ENCODE assay signal across 23 cellular contexts in the genomic region with DNA sequence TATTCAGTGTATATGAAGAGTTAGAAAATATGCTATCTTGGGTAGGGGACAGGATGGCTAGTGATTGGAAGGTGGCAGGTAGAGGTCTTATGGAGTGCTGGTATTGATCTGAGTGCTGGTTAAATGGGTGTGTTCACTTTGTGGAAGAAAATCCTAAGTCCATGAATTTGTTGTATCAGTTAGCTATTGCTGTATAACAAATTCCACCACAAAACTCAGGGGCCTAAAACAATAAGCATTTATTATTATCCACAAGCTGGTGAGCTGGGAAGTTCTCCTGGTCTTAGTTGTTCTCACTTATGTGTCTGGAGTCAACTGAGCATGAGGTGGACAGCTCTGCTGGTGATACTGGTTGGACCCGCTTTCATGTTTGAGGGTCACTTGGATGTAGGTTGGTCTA.
A peak's percentile ranks its signal among the peaks of the same experiment; 100 is the strongest.
DNase-seq lines count a peak whose midpoint lies in the region; ATAC-seq, FAIRE-seq and TF ChIP-seq lines count a peak whose summit lies in the region.
"Had no signal": no experiment of that assay in that cellular context is flagged by ENCODE, and none has a peak within 500 bp of the region (broad histone marks: within the 10 kb centered on the region; RNA-seq: fewer than 3 reads in every experiment).

No MANE protein-coding gene starts in this region.

- ATAC-seq in K562 (no peak), gastroesophageal sphincter (no peak), HG03280 (IDR thresholded peaks at IDR 0.05; ENCODE audit: unreplicated experiment) (no peak), HG03108 (IDR thresholded peaks at IDR 0.05; ENCODE audit: unreplicated experiment) (no peak)
- ATAC-seq: A549, HCT116 had no signal

- H3K9me3 ChIP-seq in mammary epithelial cell (replicated peaks; ENCODE audit: insufficient read depth, low read length), result no peaks in the 10 kb centered on the region
- H3K9me3 ChIP-seq in K562 (replicated peaks; ENCODE audit: control insufficient read depth, insufficient read depth, low read depth, low read length), result no peaks in the 10 kb centered on the region
- H3K9me3 ChIP-seq in gastroesophageal sphincter, result no peaks in the 10 kb centered on the region

- in situ Hi-C loops in mammary epithelial cell (cut with MboI; ENCODE audit: low sequenced_read_pairs in 2 of 2) (loop anchor here (10.0 to 25.0 kb wide), 2 partner anchors 498 to 506 kb away; no protein-coding TSS in a partner anchor), K562 (cut with MboI) (no loop called here)

- no peak overlapping the region for H3K4me3 Mint-ChIP-seq in MCF 10A (ENCODE audit: unreplicated experiment)
- H3K4me3 Mint-ChIP-seq: CD4-positive, alpha-beta memory T cell; HFFc6; IgD-negative memory B cell had no signal

- H3K4me3 ChIP-seq in mammary epithelial cell (replicated peaks in 1 of 3; ENCODE audit: insufficient read depth in 1 of 3, low read depth in 2 of 3, low read length in 3 of 3) (no peak overlapping the region), K562 (no peak overlapping the region), gastroesophageal sphincter (no peak overlapping the region)
- H3K4me3 ChIP-seq: A549 had no signal

- no peaks in the 10 kb centered on the region for H3K36me3 Mint-ChIP-seq in MCF 10A (ENCODE audit: insufficient read depth, unreplicated experiment)
- H3K36me3 Mint-ChIP-seq: CD4-positive, alpha-beta memory T cell; IgD-negative memory B cell had no signal

- no peaks in the 10 kb centered on the region for H4K20me1 ChIP-seq in mammary epithelial cell (ENCODE audit: insufficient read depth, low read length)
- no peaks in the 10 kb centered on the region for H4K20me1 ChIP-seq in K562 (replicated peaks; ENCODE audit: control insufficient read depth, insufficient read depth, low read length)

- H3K79me2 ChIP-seq in mammary epithelial cell (ENCODE audit: insufficient read depth, low read length), result no peaks in the 10 kb centered on the region
- H3K79me2 ChIP-seq in K562 (ENCODE audit: control insufficient read depth, insufficient read depth, low read length), result no peaks in the 10 kb centered on the region

- H2AFZ ChIP-seq in mammary epithelial cell (ENCODE audit: low read depth, low read length) (peak overlapping the region; percentile 56), K562 (ENCODE audit: low read depth, low read length) (no peak overlapping the region)

- intact Hi-C loops in mammary epithelial cell (cut with micrococcal nuclease), result no loop called here
- intact Hi-C loops in MCF 10A (cut with micrococcal nuclease), result loop anchor here (10.0 kb wide), 2 partner anchors 208 to 318 kb away; partner anchors contain the start of gene PLCB4
- intact Hi-C loops in K562 (cut with micrococcal nuclease), result loop anchor here (10.0 kb wide), 1 partner anchor 88 kb away; no protein-coding TSS in a partner anchor

- peaks cover 2% of the 10 kb centered on the region for H3K27me3 ChIP-seq in mammary epithelial cell (ENCODE audit: insufficient read depth, low read length)
- no peaks in the 10 kb centered on the region for H3K27me3 ChIP-seq in K562 (ENCODE audit: control insufficient read depth in 2 of 2, insufficient read depth in 2 of 2, low read length in 2 of 2)
- no peaks in the 10 kb centered on the region for H3K27me3 ChIP-seq in gastroesophageal sphincter

- WGBS in mammary epithelial cell (ENCODE audit: low coverage, missing lambda C conversion rate), result 100% methylated on average over 1 of the region's 1 CpG
- 56% methylated on average over 1 of the region's 1 CpG for WGBS in K562 (ENCODE audit: insufficient coverage, low coverage, missing lambda C conversion rate)
- 100% methylated on average over 1 of the region's 1 CpG for WGBS in gastroesophageal sphincter (ENCODE audit: low coverage in 1 of 2), 2 donors

- CTCF ChIA-PET in mammary epithelial cell (lab: Charles Lee; ENCODE audit: low non-redundant PET) (no interaction called here), MCF 10A (lab: Yijun Ruan, JAX) (interaction anchor here (0.7 to 1.9 kb wide), 5 partner anchors 31 to 503 kb away, joined by 3 to 9 read pairs (median 3); no protein-coding TSS in a partner anchor), K562 (lab: Yijun Ruan, JAX; ENCODE audit: low intra/inter-chr PET ratio) (no interaction called here)

- peaks cover 14% of the 10 kb centered on the region for H3K4me1 Mint-ChIP-seq in MCF 10A (ENCODE audit: insufficient read depth, unreplicated experiment)
- H3K4me1 Mint-ChIP-seq: CD4-positive, alpha-beta memory T cell; IgD-negative memory B cell had no signal

- TF ChIP-seq CTCF in mammary epithelial cell (conservative IDR thresholded peaks at IDR 0.05 in 1 of 2, IDR thresholded peaks at IDR 0.05 in 1 of 2; ENCODE audit: extremely low read depth in 1 of 2, insufficient read depth in 1 of 2, low read depth in 1 of 2, low read length in 2 of 2), result no peak
- TF ChIP-seq CTCF in MCF 10A (IDR thresholded peaks at IDR 0.05; ENCODE audit: unreplicated experiment), result no peak
- TF ChIP-seq CTCF in K562 (IDR thresholded peaks at IDR 0.05 in 2 of 3, conservative IDR thresholded peaks at IDR 0.05 in 1 of 3; ENCODE audit: insufficient read depth in 2 of 3, low read depth in 1 of 3, low read length in 3 of 3), result no peak
- no peak for TF ChIP-seq CTCF in gastroesophageal sphincter (IDR thresholded peaks at IDR 0.05)

- no peak overlapping the region for H3K27ac Mint-ChIP-seq in MCF 10A (ENCODE audit: low read depth, unreplicated experiment)
- H3K27ac Mint-ChIP-seq: CD4-positive, alpha-beta memory T cell; HFFc6; IgD-negative memory B cell had no signal

- no peak for TF ChIP-seq RAD21 in K562 (CRISPR knock-in tag; conservative IDR thresholded peaks at IDR 0.05 in 1 of 2, IDR thresholded peaks at IDR 0.05 in 1 of 2)

- DNase-seq in mammary epithelial cell, result no peak
- DNase-seq in MCF 10A (ENCODE audit: unreplicated experiment), result no peak
- DNase-seq in K562 (ENCODE audit: extremely low read depth in 1 of 4, low spot score in 3 of 4), result no peak
- no peak for DNase-seq in SKM-1 treated with dmso at 0.1 percent for 144 hours (lab: John Stamatoyannopoulos, UW; ENCODE audit: unreplicated experiment)
- DNase-seq: AML-193; CD4-positive, alpha-beta memory T cell; DMS153; DMS79; GDM1; GOT3; H7; HFFc6; KG1 had no signal

- TF ChIP-seq EP300 in K562 (IDR thresholded peaks at IDR 0.05; ENCODE audit: low read length) (no peak), gastroesophageal sphincter (IDR thresholded peaks at IDR 0.05) (no peak)

- BruUV-seq in mammary epithelial cell (replicated peaks; lab: Mats Ljungman, UMichigan), result no TSS peak
- BruUV-seq in MCF 10A (replicated peaks; lab: Mats Ljungman, UMichigan), result no TSS peak
- BruUV-seq in K562 (replicated peaks; lab: Mats Ljungman, UMichigan), result no TSS peak

- dilution Hi-C loops in mammary epithelial cell (cut with HindIII; ENCODE audit: low sequenced_read_pairs), result no loop called here

- no peak for FAIRE-seq in K562 (lab: Jason Lieb, UNC)
- FAIRE-seq: GM12892, GM18507 had no signal

- H3K27me3 Mint-ChIP-seq in MCF 10A (ENCODE audit: insufficient read depth, unreplicated experiment), result no peaks in the 10 kb centered on the region
- H3K27me3 Mint-ChIP-seq: CD4-positive, alpha-beta memory T cell; IgD-negative memory B cell had no signal

- no peak overlapping the region for H3K27ac ChIP-seq in mammary epithelial cell (ENCODE audit: insufficient read depth, low read depth, low read length)
- H3K27ac ChIP-seq in K562 (ENCODE audit: extremely low read depth, low read depth, low read length), result no peak overlapping the region
- H3K27ac ChIP-seq in gastroesophageal sphincter, result peak overlapping the region; percentile 61 to 78 (median 74)
- H3K27ac ChIP-seq: 22Rv1, C4-2B had no signal

- POLR2A ChIA-PET in MCF 10A (lab: Yijun Ruan, JAX) (interaction anchor here (0.6 kb wide), 1 partner anchor 52 kb away, joined by 3 read pairs; no protein-coding TSS in a partner anchor), K562 (lab: Yijun Ruan, JAX) (no interaction called here)

- no peaks in the 10 kb centered on the region for H3K36me3 ChIP-seq in mammary epithelial cell (ENCODE audit: insufficient read depth, low read length)
- H3K36me3 ChIP-seq in K562 (ENCODE audit: control insufficient read depth, insufficient read depth, low read length), result no peaks in the 10 kb centered on the region
- H3K36me3 ChIP-seq in gastroesophageal sphincter, result no peaks in the 10 kb centered on the region

- no peaks in the 10 kb centered on the region for H3K4me1 ChIP-seq in mammary epithelial cell (ENCODE audit: insufficient read depth, low read length)
- no peaks in the 10 kb centered on the region for H3K4me1 ChIP-seq in K562 (replicated peaks in 1 of 2; ENCODE audit: control insufficient read depth in 2 of 2, insufficient read depth in 2 of 2, low read length in 2 of 2)
- H3K4me1 ChIP-seq in gastroesophageal sphincter, result peaks cover 13 to 74% (median 24%) of the 10 kb centered on the region in 3 donors

- TF ChIP-seq POLR2A in K562 (conservative IDR thresholded peaks at IDR 0.05) (no peak), gastroesophageal sphincter (IDR thresholded peaks at IDR 0.05) (no peak)

- no peak overlapping the region for H3K9ac ChIP-seq in mammary epithelial cell (ENCODE audit: insufficient read depth, low read length)
- H3K9ac ChIP-seq in K562 (ENCODE audit: insufficient read depth in 1 of 2, low read depth in 2 of 2, low read length in 2 of 2), result no peak overlapping the region

- no peaks in the 10 kb centered on the region for H3K9me1 ChIP-seq in K562 (ENCODE audit: control insufficient read depth, insufficient read depth, low read length)

- no peak overlapping the region for H3K4me2 ChIP-seq in mammary epithelial cell (ENCODE audit: insufficient read depth, low read depth, low read length)
- no peak overlapping the region for H3K4me2 ChIP-seq in K562 (ENCODE audit: insufficient read depth, low read length)
- H3K4me2 ChIP-seq: A549 had no signal

- H3K9me3 Mint-ChIP-seq in MCF 10A (ENCODE audit: unreplicated experiment), result no peaks in the 10 kb centered on the region
- H3K9me3 Mint-ChIP-seq: HFFc6, IgD-negative memory B cell had no signal

TF ChIP-seq in K562, 482 proteins besides CTCF, POLR2A, EP300 and RAD21:
- TF ChIP-seq RBM25 (IDR thresholded peaks at IDR 0.05; ENCODE audit: low read depth, low read length, severe bottlenecking) (peak; percentile 48), HOMEZ (CRISPR knock-in tag; IDR thresholded peaks at IDR 0.05) (no peak)

Comparison
In these comparisons a context has a peak if more than half of its experiments do, and no peak if none do; other contexts are left out.
1. H3K27ac ChIP-seq: peak in gastroesophageal sphincter (4 of 4); none in mammary epithelial cell (single experiment) and K562 (single experiment).